In the genomic region with DNA sequence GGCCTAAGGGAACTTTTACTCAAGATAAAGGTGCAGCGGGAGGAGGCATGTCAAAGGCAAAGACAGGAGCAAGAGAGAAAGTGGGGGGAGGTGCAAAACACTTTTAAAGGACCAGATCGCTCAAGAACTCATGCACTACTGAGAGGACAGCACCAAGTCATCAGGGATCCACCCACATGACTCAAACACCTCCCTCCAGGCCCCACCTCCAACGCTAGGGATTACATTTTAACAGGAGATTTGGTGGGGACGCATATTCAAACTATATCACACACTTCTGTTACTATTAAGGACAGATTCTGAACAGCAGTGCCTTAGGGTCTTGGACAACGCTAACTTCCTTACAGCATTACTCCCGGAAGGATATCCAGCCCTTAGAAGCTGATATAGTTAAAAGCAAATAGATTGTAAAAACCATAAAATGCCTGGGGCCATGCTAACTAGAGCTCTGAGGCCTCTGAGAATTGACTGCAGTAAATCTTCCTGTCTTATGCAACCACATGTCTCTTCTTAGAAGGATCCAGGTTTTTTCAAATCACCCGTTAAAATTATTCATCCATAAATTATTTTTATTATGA, we compare ENCODE assay signal across 13 cellular contexts. TPM values are rescaled to one million over a fixed set of nuclear protein-coding genes. Genes with fewer than 3 reads are reported as not detected.
DNase-seq lines count a peak whose midpoint lies in the region; ATAC-seq, FAIRE-seq and TF ChIP-seq lines count a peak whose summit lies in the region.
"Had no signal": no experiment of that assay in that cellular context is flagged by ENCODE, and none has a peak within 500 bp of the region (broad histone marks: within the 10 kb centered on the region; RNA-seq: fewer than 3 reads in every experiment).

No MANE protein-coding gene starts in this region.

- no peak for FAIRE-seq in GM12891 (lab: Jason Lieb, UNC)
- FAIRE-seq: pancreas had no signal

- no peaks in the 10 kb centered on the region for H3K36me3 ChIP-seq in HEK293 (ENCODE audit: control insufficient read depth in 2 of 2, insufficient read depth in 1 of 2, low read length in 2 of 2)
- no peaks in the 10 kb centered on the region for H3K36me3 ChIP-seq in stomach
- H3K36me3 ChIP-seq: MG63, pancreas had no signal

- 40 to 71% (median 61%) methylated on average over 7 of the region's 7 CpGs for WGBS in stomach, 5 donors

- H3K4me1 ChIP-seq in HEK293 (ENCODE audit: control insufficient read depth, insufficient read depth, low read length) (0 out of 2 replicates have a peak, but pooled peaks cover 3% of the 10 kb centered on the region), stomach (peaks cover 0 to 8% (median 0%) of the 10 kb centered on the region in 4 donors)

- TF ChIP-seq POLR2A in GM12891 (IDR thresholded peaks at IDR 0.05; ENCODE audit: low read depth, low read length) (peak; percentile 38; the same call in 1 of the 2 replicates), stomach (IDR thresholded peaks at IDR 0.05) (no peak)

- CTCF ChIA-PET in HEK293 (lab: Yijun Ruan, JAX): interaction anchor here (0.6 to 1.3 kb wide), 4 partner anchors 10 to 168 kb away, joined by 3 to 9 read pairs (median 4); no protein-coding TSS in a partner anchor

- ATAC-seq in HG03095 (IDR thresholded peaks at IDR 0.05; ENCODE audit: unreplicated experiment): no peak
- ATAC-seq: HCT116 had no signal

- no peaks in the 10 kb centered on the region for H3K27me3 ChIP-seq in stomach
- H3K27me3 ChIP-seq: MG63, pancreas had no signal

- POLR2A ChIA-PET in HEK293 (lab: Yijun Ruan, JAX): interaction anchor here (1.3 kb wide), 1 partner anchor 11 kb away, joined by 3 read pairs; no protein-coding TSS in a partner anchor

- H3K9me3 ChIP-seq in HEK293 (ENCODE audit: control insufficient read depth, insufficient read depth, low read depth, low read length) (no peaks in the 10 kb centered on the region), stomach (peaks cover 0 to 5% (median 2%) of the 10 kb centered on the region in 4 donors)
- H3K9me3 ChIP-seq: MG63, pancreas had no signal

- no peak for TF ChIP-seq EP300 in stomach (IDR thresholded peaks at IDR 0.05)

- no peak for TF ChIP-seq CTCF in HEK293 (tag by site-specific recombination; IDR thresholded peaks at IDR 0.05)
- TF ChIP-seq CTCF in stomach (IDR thresholded peaks at IDR 0.05): no peak

- H3K4me3 ChIP-seq in HEK293 (ENCODE audit: low read depth, low read length) (no peak overlapping the region; the same call in 1 of the 2 replicates), stomach (no peak overlapping the region)
- H3K4me3 ChIP-seq: MG63, pancreas had no signal

- intact Hi-C loops in stomach (cut with DNase I; ENCODE audit: low total_unique reads): no loop called here

- DNase-seq in GM12891 (ENCODE audit: insufficient read length, low spot score) (no peak), NOMO-1 (lab: John Stamatoyannopoulos, UW; ENCODE audit: unreplicated experiment in 2 of 2) (peak; percentile 47 to 51), iPS-NIHi7 (ENCODE audit: extremely low spot score) (peak; percentile 29), RPMI8226 (no peak), stomach (no peak), NCI-H1048 (lab: John Stamatoyannopoulos, UW) (no peak)
- DNase-seq: amygdala, DND-41, MG63, pancreas had no signal

- peak overlapping the region; percentile 47 for H3K27ac ChIP-seq in HEK293 (ENCODE audit: extremely low read depth, low read depth, low read length)
- no peak overlapping the region for H3K27ac ChIP-seq in stomach
- H3K27ac ChIP-seq: pancreas had no signal

TF ChIP-seq in GM12891, 5 proteins besides CTCF, POLR2A, EP300 and RAD21:
- TF ChIP-seq SPI1 (IDR thresholded peaks at IDR 0.05; ENCODE audit: low read depth, low read length) (no peak), TAF1 (IDR thresholded peaks at IDR 0.05; ENCODE audit: low read depth, low read length) (peak; percentile 52; the same call in 1 of the 2 replicates), POLR2AphosphoS5 (IDR thresholded peaks at IDR 0.05; ENCODE audit: low read depth, low read length) (no peak), POU2F2 (IDR thresholded peaks at IDR 0.05; ENCODE audit: low read depth, low read length) (no peak), PAX5 (IDR thresholded peaks at IDR 0.05; ENCODE audit: insufficient read depth, low read length, severe bottlenecking) (no peak)

TF ChIP-seq in HEK293, 187 proteins besides CTCF, POLR2A, EP300 and RAD21 (continues in another document):
- no peak for TF ChIP-seq ZNF266 (tag by site-specific recombination; IDR thresholded peaks at IDR 0.05; ENCODE audit: low read depth)
- TF ChIP-seq, protein P1, sequence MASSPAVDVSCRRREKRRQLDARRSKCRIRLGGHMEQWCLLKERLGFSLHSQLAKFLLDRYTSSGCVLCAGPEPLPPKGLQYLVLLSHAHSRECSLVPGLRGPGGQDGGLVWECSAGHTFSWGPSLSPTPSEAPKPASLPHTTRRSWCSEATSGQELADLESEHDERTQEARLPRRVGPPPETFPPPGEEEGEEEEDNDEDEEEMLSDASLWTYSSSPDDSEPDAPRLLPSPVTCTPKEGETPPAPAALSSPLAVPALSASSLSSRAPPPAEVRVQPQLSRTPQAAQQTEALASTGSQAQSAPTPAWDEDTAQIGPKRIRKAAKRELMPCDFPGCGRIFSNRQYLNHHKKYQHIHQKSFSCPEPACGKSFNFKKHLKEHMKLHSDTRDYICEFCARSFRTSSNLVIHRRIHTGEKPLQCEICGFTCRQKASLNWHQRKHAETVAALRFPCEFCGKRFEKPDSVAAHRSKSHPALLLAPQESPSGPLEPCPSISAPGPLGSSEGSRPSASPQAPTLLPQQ (tag by site-specific recombination; IDR thresholded peaks at IDR 0.05): 0 out of 2 replicates have a peak, but pooled peaks have one; percentile 20
- TF ChIP-seq ZNF571 (tag by site-specific recombination; IDR thresholded peaks at IDR 0.05): no peak
- no peak for TF ChIP-seq ZNF610 (tag by site-specific recombination; IDR thresholded peaks at IDR 0.05; ENCODE audit: borderline replicate concordance)
- TF ChIP-seq, protein P2, sequence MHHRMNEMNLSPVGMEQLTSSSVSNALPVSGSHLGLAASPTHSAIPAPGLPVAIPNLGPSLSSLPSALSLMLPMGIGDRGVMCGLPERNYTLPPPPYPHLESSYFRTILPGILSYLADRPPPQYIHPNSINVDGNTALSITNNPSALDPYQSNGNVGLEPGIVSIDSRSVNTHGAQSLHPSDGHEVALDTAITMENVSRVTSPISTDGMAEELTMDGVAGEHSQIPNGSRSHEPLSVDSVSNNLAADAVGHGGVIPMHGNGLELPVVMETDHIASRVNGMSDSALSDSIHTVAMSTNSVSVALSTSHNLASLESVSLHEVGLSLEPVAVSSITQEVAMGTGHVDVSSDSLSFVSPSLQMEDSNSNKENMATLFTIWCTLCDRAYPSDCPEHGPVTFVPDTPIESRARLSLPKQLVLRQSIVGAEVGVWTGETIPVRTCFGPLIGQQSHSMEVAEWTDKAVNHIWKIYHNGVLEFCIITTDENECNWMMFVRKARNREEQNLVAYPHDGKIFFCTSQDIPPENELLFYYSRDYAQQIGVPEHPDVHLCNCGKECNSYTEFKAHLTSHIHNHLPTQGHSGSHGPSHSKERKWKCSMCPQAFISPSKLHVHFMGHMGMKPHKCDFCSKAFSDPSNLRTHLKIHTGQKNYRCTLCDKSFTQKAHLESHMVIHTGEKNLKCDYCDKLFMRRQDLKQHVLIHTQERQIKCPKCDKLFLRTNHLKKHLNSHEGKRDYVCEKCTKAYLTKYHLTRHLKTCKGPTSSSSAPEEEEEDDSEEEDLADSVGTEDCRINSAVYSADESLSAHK (tag by site-specific recombination; IDR thresholded peaks at IDR 0.05): no peak
- no peak for TF ChIP-seq ZNF248 (tag by site-specific recombination; IDR thresholded peaks at IDR 0.05)
- no peak for TF ChIP-seq HOXD13 (CRISPR knock-in tag; IDR thresholded peaks at IDR 0.05; ENCODE audit: borderline replicate concordance)
- no peak for TF ChIP-seq ZNF433 (tag by site-specific recombination; IDR thresholded peaks at IDR 0.05; ENCODE audit: low read depth)
- TF ChIP-seq ZBTB7A (tag by site-specific recombination; IDR thresholded peaks at IDR 0.05; ENCODE audit: low read depth): no peak
- TF ChIP-seq, protein P3, sequence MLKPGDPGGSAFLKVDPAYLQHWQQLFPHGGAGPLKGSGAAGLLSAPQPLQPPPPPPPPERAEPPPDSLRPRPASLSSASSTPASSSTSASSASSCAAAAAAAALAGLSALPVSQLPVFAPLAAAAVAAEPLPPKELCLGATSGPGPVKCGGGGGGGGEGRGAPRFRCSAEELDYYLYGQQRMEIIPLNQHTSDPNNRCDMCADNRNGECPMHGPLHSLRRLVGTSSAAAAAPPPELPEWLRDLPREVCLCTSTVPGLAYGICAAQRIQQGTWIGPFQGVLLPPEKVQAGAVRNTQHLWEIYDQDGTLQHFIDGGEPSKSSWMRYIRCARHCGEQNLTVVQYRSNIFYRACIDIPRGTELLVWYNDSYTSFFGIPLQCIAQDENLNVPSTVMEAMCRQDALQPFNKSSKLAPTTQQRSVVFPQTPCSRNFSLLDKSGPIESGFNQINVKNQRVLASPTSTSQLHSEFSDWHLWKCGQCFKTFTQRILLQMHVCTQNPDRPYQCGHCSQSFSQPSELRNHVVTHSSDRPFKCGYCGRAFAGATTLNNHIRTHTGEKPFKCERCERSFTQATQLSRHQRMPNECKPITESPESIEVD (tag by site-specific recombination; IDR thresholded peaks at IDR 0.05): peak; percentile 59
- no peak for TF ChIP-seq KLF1 (tag by site-specific recombination; IDR thresholded peaks at IDR 0.05)
- no peak for TF ChIP-seq BCL11A (tag by site-specific recombination; IDR thresholded peaks at IDR 0.05; ENCODE audit: low read depth)
- TF ChIP-seq ZNF324 (tag by site-specific recombination; IDR thresholded peaks at IDR 0.05): no peak
- TF ChIP-seq ZNF394 (tag by site-specific recombination; IDR thresholded peaks at IDR 0.05; ENCODE audit: borderline replicate concordance): no peak
- 0 out of 2 replicates have a peak, but pooled peaks have one; percentile 14 for TF ChIP-seq ZNF843 (tag by site-specific recombination; IDR thresholded peaks at IDR 0.05)
- no peak for TF ChIP-seq ZNF274 (IDR thresholded peaks at IDR 0.05; ENCODE audit: low read length)
- TF ChIP-seq ZNF274 (tag by site-specific recombination; IDR thresholded peaks at IDR 0.05; ENCODE audit: borderline replicate concordance): no peak
- TF ChIP-seq ZNF302 (tag by site-specific recombination; IDR thresholded peaks at IDR 0.05; ENCODE audit: low read depth): no peak
- TF ChIP-seq ZNF366 (tag by site-specific recombination; conservative IDR thresholded peaks at IDR 0.05): 0 out of 2 replicates have a peak, but pooled peaks have one; percentile 21
- TF ChIP-seq KLF16 (tag by site-specific recombination; IDR thresholded peaks at IDR 0.05): no peak
- TF ChIP-seq MZF1 (tag by site-specific recombination; IDR thresholded peaks at IDR 0.05; ENCODE audit: borderline replicate concordance): peak; percentile 79; the same call in 1 of the 2 replicates
- no peak for TF ChIP-seq ZNF626 (tag by site-specific recombination; IDR thresholded peaks at IDR 0.05)

RNA-seq across cellular contexts. Expression of a gene that starts 16.7 kb away (rescaled TPM):
- 6.0 TPM for polyA plus RNA-seq in GM12891 (2012; ENCODE audit: low read depth, missing spikeins)
- 10 to 100 TPM in 4 of 5 donors, 1 to 10 TPM in 1; 3.5 to 23.2 (median 14.5) TPM for total RNA-seq in stomach
- 1 to 10 TPM; 1.3 to 1.7 (median 1.5) TPM for polyA plus RNA-seq in stomach

Comparison
In these comparisons a context has a peak if more than half of its experiments do, and no peak if none do; other contexts are left out.
1. DNase-seq: peak in NOMO-1 (2 of 2) and iPS-NIHi7 (single experiment); none in GM12891 (single experiment), RPMI8226 (single experiment), stomach (single experiment) and NCI-H1048 (single experiment).